ENCODE assay signal across 15 cellular contexts in genomic region chr13:76697277-76697676, GRCh38.
DNase-seq lines count a peak whose midpoint lies in the region; ATAC-seq and TF ChIP-seq lines count a peak whose summit lies in the region.
"Had no signal": no experiment of that assay in that cellular context is flagged by ENCODE, and none has a peak within 500 bp of the region (broad histone marks: within the 10 kb centered on the region; RNA-seq: fewer than 3 reads in every experiment).

No MANE protein-coding gene starts in this region.

- DNase-seq in Caco-2, result no peak
- peak; percentile 24 for DNase-seq in choroid plexus epithelial cell (ENCODE audit: low read depth)
- DNase-seq in mesenchymal stem cell, result peak; percentile 50
- no peak for DNase-seq in sciatic nerve (ENCODE audit: low spot score)
- DNase-seq in mucosa of descending colon, result no peak
- no peak for DNase-seq in foreskin melanocyte
- no peak for DNase-seq in stimulated activated CD4-positive, alpha-beta T cell treated with anti-CD3 and anti-CD28 coated beads, Interleukin-4, amount 100 ng/mL, for 1 hour
- DNase-seq: ACHN; Calu3; CD4-positive, CD25-positive, alpha-beta regulatory T cell; DMS 273 treated with DMSO at 0.1 percent for 48 hours; GM23248 had no signal

- no peak overlapping the region for H2AK5ac ChIP-seq in mesenchymal stem cell (ENCODE audit: low read length, severe bottlenecking)

- H4K8ac ChIP-seq in mesenchymal stem cell (ENCODE audit: low read length), result no peak overlapping the region

- no peak overlapping the region for H3K9ac ChIP-seq in mesenchymal stem cell (ENCODE audit: low read length)
- H3K9ac ChIP-seq: BLaER1 treated with 17β-estradiol and CSF1 and Interleukin-3, amounts not matched to agents 10 nM and 100 nM; GM23248 had no signal

- no peak overlapping the region for H3K27ac ChIP-seq in mesenchymal stem cell (ENCODE audit: low read length, poor library complexity, severe bottlenecking)
- H3K27ac ChIP-seq: BLaER1 treated with 17β-estradiol and CSF1 and Interleukin-3, amounts not matched to agents 10 nM and 100 nM had no signal

- no peaks in the 10 kb centered on the region for H3K36me3 Mint-ChIP-seq in Caco-2 (ENCODE audit: insufficient read depth, unreplicated experiment)
- H3K36me3 Mint-ChIP-seq: CD4-positive, CD25-positive, alpha-beta regulatory T cell had no signal

- H3K14ac ChIP-seq in mesenchymal stem cell (ENCODE audit: low read length in 2 of 2), result no peak overlapping the region

- H3K36me3 ChIP-seq in Caco-2 (ENCODE audit: control insufficient read depth, insufficient read depth, low read length) (no peaks in the 10 kb centered on the region), mesenchymal stem cell (ENCODE audit: control insufficient read depth in 1 of 2, insufficient read depth in 2 of 2, low read depth in 1 of 2, low read length in 2 of 2) (no peaks in the 10 kb centered on the region), mucosa of descending colon (ENCODE audit: low read depth) (no peaks in the 10 kb centered on the region)
- H3K36me3 ChIP-seq: BLaER1 treated with 17β-estradiol and CSF1 and Interleukin-3, amounts not matched to agents 10 nM and 100 nM had no signal

- H2BK15ac ChIP-seq in mesenchymal stem cell (ENCODE audit: low read depth, poor library complexity, severe bottlenecking), result no peak overlapping the region

- H3K27me3 Mint-ChIP-seq in Caco-2 (ENCODE audit: insufficient read depth, unreplicated experiment), result no peaks in the 10 kb centered on the region
- H3K27me3 Mint-ChIP-seq: CD4-positive, CD25-positive, alpha-beta regulatory T cell had no signal

- BruUV-seq in Caco-2 (replicated peaks; lab: Mats Ljungman, UMichigan), result no TSS peak

- H2BK120ac ChIP-seq in mesenchymal stem cell (ENCODE audit: low read depth, low read length), result no peak overlapping the region

- H3K4ac ChIP-seq in mesenchymal stem cell (ENCODE audit: low read depth in 1 of 2, low read length in 2 of 2), result no peak overlapping the region

- H3K79me1 ChIP-seq in mesenchymal stem cell (replicated peaks; ENCODE audit: low read length, poor library complexity, severe bottlenecking), result no peaks in the 10 kb centered on the region

- 66% methylated on average over 1 of the region's 2 CpGs for WGBS in mesenchymal stem cell

- peaks cover 10% of the 10 kb centered on the region for H3K9me3 Mint-ChIP-seq in Caco-2 (ENCODE audit: unreplicated experiment)

- H3K9me3 ChIP-seq in Caco-2, result no peaks in the 10 kb centered on the region
- no peaks in the 10 kb centered on the region for H3K9me3 ChIP-seq in mesenchymal stem cell (ENCODE audit: control insufficient read depth, low read length)
- H3K9me3 ChIP-seq in mucosa of descending colon, result no peaks in the 10 kb centered on the region
- H3K9me3 ChIP-seq: BLaER1 treated with 17β-estradiol and CSF1 and Interleukin-3, amounts not matched to agents 10 nM and 100 nM had no signal

- H3K4me3 ChIP-seq in Caco-2 (ENCODE audit: low read depth, low read length), result no peak overlapping the region
- H3K4me3 ChIP-seq in choroid plexus epithelial cell (ENCODE audit: low read depth, low read length), result no peak overlapping the region
- no peak overlapping the region for H3K4me3 ChIP-seq in mesenchymal stem cell (ENCODE audit: insufficient read depth in 1 of 2, low read depth in 1 of 2, low read length in 2 of 2)
- no peak overlapping the region for H3K4me3 ChIP-seq in mucosa of descending colon
- H3K4me3 ChIP-seq: BLaER1 treated with 17β-estradiol and CSF1 and Interleukin-3, amounts not matched to agents 10 nM and 100 nM; GM12878; GM23248 had no signal

- H3K27ac Mint-ChIP-seq in Caco-2 (ENCODE audit: unreplicated experiment), result peak overlapping the region; percentile 89
- H3K27ac Mint-ChIP-seq: CD4-positive, CD25-positive, alpha-beta regulatory T cell had no signal

- H3K4me3 Mint-ChIP-seq in Caco-2 (ENCODE audit: unreplicated experiment), result no peak overlapping the region
- H3K4me3 Mint-ChIP-seq: CD4-positive, CD25-positive, alpha-beta regulatory T cell had no signal

- TF ChIP-seq CTCF in Caco-2 (IDR thresholded peaks at IDR 0.05; ENCODE audit: insufficient read depth in 1 of 2, low read depth in 1 of 2, low read length in 1 of 2, severe bottlenecking in 1 of 2, unreplicated experiment in 1 of 2) (no peak), choroid plexus epithelial cell (conservative IDR thresholded peaks at IDR 0.05; ENCODE audit: low read depth, low read length) (no peak), mucosa of descending colon (IDR thresholded peaks at IDR 0.05) (no peak)

- H4K91ac ChIP-seq in mesenchymal stem cell (ENCODE audit: low read length), result no peak overlapping the region

- H2BK5ac ChIP-seq in mesenchymal stem cell (ENCODE audit: low read depth, low read length, poor library complexity, severe bottlenecking), result no peak overlapping the region

- POLR2A ChIA-PET in Caco-2 (lab: Charles Lee), result no interaction called here

- H3K23ac ChIP-seq in mesenchymal stem cell (ENCODE audit: low read length in 2 of 2), result no peak overlapping the region

- H3K18ac ChIP-seq in mesenchymal stem cell (ENCODE audit: low read depth in 1 of 2, low read length in 2 of 2), result no peak overlapping the region

- intact Hi-C loops in Caco-2 (cut with micrococcal nuclease; ENCODE audit: unreplicated experiment), result no loop called here
- intact Hi-C loops in sciatic nerve (cut with DNase I), result no loop called here
- intact Hi-C loops in mucosa of descending colon (cut with DNase I, micrococcal nuclease), result no loop called here

- no peak overlapping the region for H3K4me2 ChIP-seq in mesenchymal stem cell (ENCODE audit: low read length, poor library complexity, severe bottlenecking)

- H3K4me1 Mint-ChIP-seq in Caco-2 (ENCODE audit: low read depth, unreplicated experiment), result peaks cover 12% of the 10 kb centered on the region
- H3K4me1 Mint-ChIP-seq: CD4-positive, CD25-positive, alpha-beta regulatory T cell had no signal

- CTCF ChIA-PET in Caco-2 (lab: Charles Lee), result no interaction called here

- no peak overlapping the region for H2AFZ ChIP-seq in mesenchymal stem cell (ENCODE audit: low read depth, low read length)

- H3K27me3 ChIP-seq in Caco-2 (replicated peaks; ENCODE audit: control insufficient read depth, insufficient read depth, low read length) (no peaks in the 10 kb centered on the region), mesenchymal stem cell (ENCODE audit: control insufficient read depth in 1 of 2, insufficient read depth in 1 of 2, low read length in 2 of 2) (no peaks in the 10 kb centered on the region)
- H3K27me3 ChIP-seq: BLaER1 treated with 17β-estradiol and CSF1 and Interleukin-3, amounts not matched to agents 10 nM and 100 nM had no signal

- ATAC-seq in sciatic nerve (peak; percentile 69), mucosa of descending colon (no peak)
- ATAC-seq: GM12878, HCT116 had no signal

- H3K4me1 ChIP-seq in Caco-2 (peaks cover 25% of the 10 kb centered on the region), mesenchymal stem cell (ENCODE audit: control insufficient read depth, insufficient read depth, low read depth, low read length) (peaks cover 1% of the 10 kb centered on the region), mucosa of descending colon (ENCODE audit: low read depth) (no peaks in the 10 kb centered on the region)

- H2BK12ac ChIP-seq in mesenchymal stem cell (ENCODE audit: low read length in 2 of 2), result no peak overlapping the region

Comparison
In these comparisons a context has a peak if more than half of its experiments do, and no peak if none do; other contexts are left out.
1. DNase-seq: peak in choroid plexus epithelial cell (single experiment) and mesenchymal stem cell (single experiment); none in Caco-2 (0 of 2), sciatic nerve (single experiment), mucosa of descending colon (0 of 3), foreskin melanocyte (single experiment) and stimulated activated CD4-positive, alpha-beta T cell treated with anti-CD3 and anti-CD28 coated beads, Interleukin-4, amount 100 ng/mL, for 1 hour (single experiment).